Comparison of ENCODE assay signal across 1 cellular context in genomic region chr3:32862247-32863013, GRCh38.
TF ChIP-seq lines count a peak whose summit lies in the region.

No MANE protein-coding gene starts in this region.

TF ChIP-seq in GM23338, 12 proteins besides CTCF, POLR2A, EP300 and RAD21 (continued from another document):
- TF ChIP-seq ZNF462 (CRISPR knock-in tag; IDR thresholded peaks at IDR 0.05): no peak
- no peak for TF ChIP-seq EZH2phosphoT487 (IDR thresholded peaks at IDR 0.05; ENCODE audit: unreplicated experiment)
- no peak for TF ChIP-seq ETS1 (IDR thresholded peaks at IDR 0.05)
- TF ChIP-seq ZNF331 (CRISPR knock-in tag; IDR thresholded peaks at IDR 0.05; ENCODE audit: low read depth): no peak
- no peak for TF ChIP-seq POLR2AphosphoS5 (IDR thresholded peaks at IDR 0.05; ENCODE audit: low read depth)
- TF ChIP-seq REST (IDR thresholded peaks at IDR 0.05; ENCODE audit: unreplicated experiment): no peak
- TF ChIP-seq STAT1 (IDR thresholded peaks at IDR 0.05; ENCODE audit: unreplicated experiment): no peak
- no peak for TF ChIP-seq EZH2 (IDR thresholded peaks at IDR 0.05; ENCODE audit: low read depth, unreplicated experiment)
- TF ChIP-seq CREB1 (CRISPR knock-in tag; IDR thresholded peaks at IDR 0.05; ENCODE audit: low read depth): no peak
